Comparison of ENCODE assay signal across 1 cellular context in genomic region chr5:14266686-14267085, GRCh38.
TF ChIP-seq lines count a peak whose summit lies in the region.

No MANE protein-coding gene starts in this region.

TF ChIP-seq in K562, 482 proteins besides CTCF, POLR2A, EP300 and RAD21 (continued from another document):
- TF ChIP-seq JUND (IDR thresholded peaks at IDR 0.05; ENCODE audit: borderline replicate concordance, low read depth, low read length) (peak; percentile 27; the same call in 1 of the 2 replicates), JUND (tag; IDR thresholded peaks at IDR 0.05; ENCODE audit: borderline replicate concordance, low read depth, low read length) (peak; percentile 37; the same call in 1 of the 3 replicates), FOS (IDR thresholded peaks at IDR 0.05; ENCODE audit: extremely low read depth, insufficient read length) (no peak), EP400 (IDR thresholded peaks at IDR 0.05) (0 out of 2 replicates have a peak, but pooled peaks have one; percentile 15), SNAPC5 (CRISPR knock-in tag; IDR thresholded peaks at IDR 0.05) (no peak), C11orf30 (IDR thresholded peaks at IDR 0.05; ENCODE audit: low read depth) (peak; percentile 28; the same call in 1 of the 2 replicates), TOE1 (IDR thresholded peaks at IDR 0.05; ENCODE audit: borderline replicate concordance) (no peak), TOE1 (CRISPR knock-in tag; IDR thresholded peaks at IDR 0.05; ENCODE audit: borderline replicate concordance, low read depth) (no peak), NR2F6 (CRISPR knock-in tag; IDR thresholded peaks at IDR 0.05) (no peak), ZBTB9 (CRISPR knock-in tag; IDR thresholded peaks at IDR 0.05) (no peak), SMARCA4 (IDR thresholded peaks at IDR 0.05) (peak; percentile 82), ZBTB5 (IDR thresholded peaks at IDR 0.05) (no peak), NELFE (IDR thresholded peaks at IDR 0.05; ENCODE audit: insufficient read depth, insufficient read length) (no peak)
